ENCODE assay signal across 11 cellular contexts in genomic region chr3:71070497-71071465, GRCh38.
A peak's percentile ranks its signal among the peaks of the same experiment; 100 is the strongest.
DNase-seq lines count a peak whose midpoint lies in the region; ATAC-seq, FAIRE-seq and TF ChIP-seq lines count a peak whose summit lies in the region.
"Had no signal": no experiment of that assay in that cellular context is flagged by ENCODE, and none has a peak within 500 bp of the region (broad histone marks: within the 10 kb centered on the region; RNA-seq: fewer than 3 reads in every experiment).

No MANE protein-coding gene starts in this region.

- no peak for FAIRE-seq in pancreas (lab: Jason Lieb, UNC)
- FAIRE-seq: A549 had no signal

- H3K4me1 Mint-ChIP-seq in activated T-cell treated with anti-CD3 and anti-CD28 coated beads, Interleukin-2, amount 50 U/mL, for 24 hours (ENCODE audit: low read depth) = peaks cover 95% of the 10 kb centered on the region
- peaks cover 52 to 90% (median 81%) of the 10 kb centered on the region in 3 donors for H3K4me1 Mint-ChIP-seq in naive B cell

- DNase-seq in activated T-cell treated with anti-CD3 and anti-CD28 coated beads, Interleukin-2, amount 50 U/mL, for 24 hours = no peak
- DNase-seq in activated T-cell treated with anti-CD3 and anti-CD28 coated beads, Interleukin-2, amount 50 U/mL, for 1 hour = no peak
- no peak for DNase-seq in colonic mucosa
- no peak for DNase-seq in naive B cell
- no peak for DNase-seq in tibial artery
- DNase-seq in germinal center (ENCODE audit: low spot score) = no peak
- no peak for DNase-seq in pancreas
- no peak for DNase-seq in inferior parietal cortex (ENCODE audit: extremely low spot score)
- DNase-seq: amniotic stem cell had no signal

- no peak overlapping the region for H3K4me3 Mint-ChIP-seq in activated T-cell treated with anti-CD3 and anti-CD28 coated beads, Interleukin-2, amount 50 U/mL, for 24 hours
- H3K4me3 Mint-ChIP-seq in naive B cell = peak overlapping the region in 5 of 8 donors; percentile 16 to 85 (median 26)

- H3K27me3 ChIP-seq in colonic mucosa = no peaks in the 10 kb centered on the region
- H3K27me3 ChIP-seq in tibial artery = no peaks in the 10 kb centered on the region
- H3K27me3 ChIP-seq in pancreas = no peaks in the 10 kb centered on the region
- H3K27me3 ChIP-seq: right lobe of liver had no signal

- intact Hi-C loops in colonic mucosa (cut with DNase I) (no loop called here), tibial artery (cut with DNase I; ENCODE audit: low total_unique reads) (loop anchor here (10.0 kb wide), 2 partner anchors 234 to 516 kb away; no protein-coding TSS in a partner anchor), pancreas (cut with DNase I) (loop anchor here in 1 of 3 donors (10.0 kb wide), 1 partner anchor 54 kb away; no protein-coding TSS in a partner anchor)

- peaks cover 58% of the 10 kb centered on the region for H3K36me3 Mint-ChIP-seq in activated T-cell treated with anti-CD3 and anti-CD28 coated beads, Interleukin-2, amount 50 U/mL, for 24 hours (ENCODE audit: low read depth)
- H3K36me3 Mint-ChIP-seq in naive B cell = peaks cover 0 to 4% of the 10 kb centered on the region in 2 donors

- no peaks in the 10 kb centered on the region for H3K9me3 Mint-ChIP-seq in activated T-cell treated with anti-CD3 and anti-CD28 coated beads, Interleukin-2, amount 50 U/mL, for 24 hours
- no peaks in the 10 kb centered on the region for H3K9me3 Mint-ChIP-seq in naive B cell

- H3K36me3 ChIP-seq in colonic mucosa = no peaks in the 10 kb centered on the region
- no peaks in the 10 kb centered on the region for H3K36me3 ChIP-seq in tibial artery
- no peaks in the 10 kb centered on the region for H3K36me3 ChIP-seq in pancreas
- H3K36me3 ChIP-seq: right lobe of liver had no signal

- H3K27ac ChIP-seq in colonic mucosa (peak overlapping the region; percentile 17), tibial artery (peak overlapping the region; percentile 94 to 99), pancreas (no peak overlapping the region)
- H3K27ac ChIP-seq: A549 had no signal

- peak overlapping the region; percentile 89 for H3K27ac Mint-ChIP-seq in activated T-cell treated with anti-CD3 and anti-CD28 coated beads, Interleukin-2, amount 50 U/mL, for 24 hours
- peak overlapping the region; percentile 81 to 97 (median 92) for H3K27ac Mint-ChIP-seq in naive B cell

- WGBS in pancreas, 2 donors = 86 to 87% methylated on average over 20 of the region's 20 CpGs

- ATAC-seq in naive B cell (ENCODE audit: low read depth in 2 of 2) = no peak
- ATAC-seq in pancreas = no peak

- H3K4me1 ChIP-seq in colonic mucosa (peaks cover 6% of the 10 kb centered on the region), tibial artery (peaks cover 0 to 98% (median 64%) of the 10 kb centered on the region in 4 donors), pancreas (peaks cover 4 to 23% (median 17%) of the 10 kb centered on the region in 3 donors)

- no peak for TF ChIP-seq CTCF in colonic mucosa (IDR thresholded peaks at IDR 0.05)
- no peak for TF ChIP-seq CTCF in tibial artery (IDR thresholded peaks at IDR 0.05)
- no peak for TF ChIP-seq CTCF in pancreas (IDR thresholded peaks at IDR 0.05)

- H3K9me3 ChIP-seq in colonic mucosa (no peaks in the 10 kb centered on the region), tibial artery (no peaks in the 10 kb centered on the region), pancreas (no peaks in the 10 kb centered on the region)
- H3K9me3 ChIP-seq: A549, right lobe of liver had no signal

- H3K27me3 Mint-ChIP-seq in activated T-cell treated with anti-CD3 and anti-CD28 coated beads, Interleukin-2, amount 50 U/mL, for 24 hours = no peaks in the 10 kb centered on the region
- no peaks in the 10 kb centered on the region for H3K27me3 Mint-ChIP-seq in naive B cell

- H3K9ac ChIP-seq in colonic mucosa (ENCODE audit: low read depth in 2 of 2, low read length in 2 of 2) = no peak overlapping the region

- H3K4me3 ChIP-seq in colonic mucosa (no peak overlapping the region), tibial artery (peak overlapping the region; percentile 8 to 26), pancreas (no peak overlapping the region)
- H3K4me3 ChIP-seq: A549, right lobe of liver had no signal

Comparison
In these comparisons a context has a peak if more than half of its experiments do, and no peak if none do; other contexts are left out.
1. H3K27ac ChIP-seq: peak in colonic mucosa (single experiment) and tibial artery (2 of 2); none in pancreas (0 of 4).
2. H3K4me3 ChIP-seq: peak in tibial artery (2 of 2); none in colonic mucosa (single experiment) and pancreas (0 of 4).